ENCODE assay signal across 26 cellular contexts in genomic region chr1:230832466-230832865, GRCh38. TPM values are rescaled to one million over a fixed set of nuclear protein-coding genes. Genes with fewer than 3 reads are reported as not detected.
A peak's percentile ranks its signal among the peaks of the same experiment; 100 is the strongest.
DNase-seq lines count a peak whose midpoint lies in the region; ATAC-seq, FAIRE-seq and TF ChIP-seq lines count a peak whose summit lies in the region.
"Had no signal": no experiment of that assay in that cellular context is flagged by ENCODE, and none has a peak within 500 bp of the region (broad histone marks: within the 10 kb centered on the region; RNA-seq: fewer than 3 reads in every experiment).

No MANE protein-coding gene starts in this region.

- no TSS peak for BruUV-seq in K562 (replicated peaks; lab: Mats Ljungman, UMichigan)

- TF ChIP-seq RAD21 in K562 (CRISPR knock-in tag; conservative IDR thresholded peaks at IDR 0.05 in 1 of 2, IDR thresholded peaks at IDR 0.05 in 1 of 2): no peak

- CTCF ChIA-PET in K562 (lab: Yijun Ruan, JAX; ENCODE audit: low intra/inter-chr PET ratio): no interaction called here

- in situ Hi-C loops in K562 (cut with MboI) (no loop called here), HAP-1 (cut with MboI; ENCODE audit: low sequenced_read_pairs) (no loop called here)

- peaks cover 0 to 27% of the 10 kb centered on the region in 2 donors for H3K4me1 ChIP-seq in right atrium auricular region
- H3K4me1 ChIP-seq in heart right ventricle: peaks cover 0 to 43% (median 18%) of the 10 kb centered on the region in 9 donors
- no peaks in the 10 kb centered on the region for H3K4me1 ChIP-seq in K562 (replicated peaks in 1 of 2; ENCODE audit: control insufficient read depth in 2 of 2, insufficient read depth in 2 of 2, low read length in 2 of 2)
- H3K4me1 ChIP-seq in HAP-1: no peaks in the 10 kb centered on the region
- H3K4me1 ChIP-seq: A549 had no signal

- H3K4me3 ChIP-seq in right atrium auricular region: no peak overlapping the region
- H3K4me3 ChIP-seq in heart right ventricle: no peak overlapping the region
- no peak overlapping the region for H3K4me3 ChIP-seq in K562
- H3K4me3 ChIP-seq in fibroblast of pulmonary artery (replicated peaks; ENCODE audit: low read depth, low read length): no peak overlapping the region
- H3K4me3 ChIP-seq in HAP-1: no peak overlapping the region
- H3K4me3 ChIP-seq: A549, body of pancreas, smooth muscle cell had no signal

- no peaks in the 10 kb centered on the region for H3K79me2 ChIP-seq in K562 (ENCODE audit: control insufficient read depth, insufficient read depth, low read length)

- intact Hi-C loops in heart right ventricle (cut with DNase I): no loop called here
- intact Hi-C loops in K562 (cut with micrococcal nuclease): no loop called here

- FAIRE-seq in K562 (lab: Jason Lieb, UNC): no peak
- FAIRE-seq: A549, colon, GM12891 had no signal

- 71 to 73% methylated on average over 2 of the region's 2 CpGs for WGBS in heart right ventricle, 2 donors
- WGBS in K562 (ENCODE audit: insufficient coverage, low coverage, missing lambda C conversion rate): 0% methylated on average over 2 of the region's 2 CpGs

- no peak overlapping the region for H3K27ac ChIP-seq in right atrium auricular region
- no peak overlapping the region for H3K27ac ChIP-seq in heart right ventricle
- no peak overlapping the region for H3K27ac ChIP-seq in K562 (ENCODE audit: extremely low read depth, low read depth, low read length)
- H3K27ac ChIP-seq: A549, body of pancreas had no signal

- DNase-seq in right atrium auricular region (ENCODE audit: low spot score): peak; percentile 18
- no peak for DNase-seq in heart right ventricle
- DNase-seq in K562 (ENCODE audit: extremely low read depth in 1 of 4, low spot score in 3 of 4): no peak
- peak; percentile 12 for DNase-seq in fibroblast of pulmonary artery (ENCODE audit: low read depth)
- no peak for DNase-seq in NOMO-1 treated with DMSO at 0.1 percent for 48 hours (lab: John Stamatoyannopoulos, UW; ENCODE audit: unreplicated experiment)
- DNase-seq in HAP-1 (ENCODE audit: low spot score in 2 of 2): no peak
- no peak for DNase-seq in NCI-H146 (lab: John Stamatoyannopoulos, UW)
- DNase-seq: activated CD4-positive, CD25-positive, alpha-beta regulatory T cell treated with anti-CD3 and anti-CD28 coated beads, Interleukin-2, amount 50 U/mL, for 72 hours; activated CD8-positive, alpha-beta T cell treated with anti-CD3 and anti-CD28 coated beads for 36 hours; activated gamma-delta T cell treated with Interleukin-2 at 50 U/mL for 16 hours; activated naive CD8-positive, alpha-beta T cell treated with anti-CD3 and anti-CD28 coated beads, Interleukin-2, amount 50 U/mL, for 24 hours; body of pancreas; COR-L47; DMS79; effector memory CD8-positive, alpha-beta T cell; HCEC 1CT; left cardiac atrium; mesendoderm; NCI-H1436 treated with DMSO at 0.1 percent for 48 hours; substantia nigra; T-cell had no signal

- no peak for TF ChIP-seq POLR2A in K562 (conservative IDR thresholded peaks at IDR 0.05)

- no peak overlapping the region for H3K4me2 ChIP-seq in K562 (ENCODE audit: insufficient read depth, low read length)
- H3K4me2 ChIP-seq: A549, smooth muscle cell had no signal

- H3K9me3 ChIP-seq in right atrium auricular region (no peaks in the 10 kb centered on the region), heart right ventricle (peaks cover 0 to 6% (median 0%) of the 10 kb centered on the region in 11 donors), K562 (replicated peaks; ENCODE audit: control insufficient read depth, insufficient read depth, low read depth, low read length) (no peaks in the 10 kb centered on the region), HAP-1 (no peaks in the 10 kb centered on the region; the same call in 1 of the 2 replicates)
- H3K9me3 ChIP-seq: A549, body of pancreas had no signal

- H3K36me3 ChIP-seq in right atrium auricular region (peaks cover 8% of the 10 kb centered on the region), heart right ventricle (peaks cover 0 to 12% (median 5%) of the 10 kb centered on the region in 9 donors), K562 (ENCODE audit: control insufficient read depth, insufficient read depth, low read length) (no peaks in the 10 kb centered on the region), HAP-1 (replicated peaks) (no peaks in the 10 kb centered on the region)

- POLR2A ChIA-PET in K562 (lab: Yijun Ruan, JAX): interaction anchor here (1.0 to 1.1 kb wide), 2 partner anchors 9 to 250 kb away, joined by 3 read pairs; no protein-coding TSS in a partner anchor

- H2AFZ ChIP-seq in K562 (ENCODE audit: low read depth, low read length): no peak overlapping the region

- TF ChIP-seq CTCF in right atrium auricular region (IDR thresholded peaks at IDR 0.05): no peak
- TF ChIP-seq CTCF in heart right ventricle (IDR thresholded peaks at IDR 0.05): no peak
- no peak for TF ChIP-seq CTCF in K562 (IDR thresholded peaks at IDR 0.05 in 2 of 3, conservative IDR thresholded peaks at IDR 0.05 in 1 of 3; ENCODE audit: insufficient read depth in 2 of 3, low read depth in 1 of 3, low read length in 3 of 3)
- TF ChIP-seq CTCF in fibroblast of pulmonary artery (IDR thresholded peaks at IDR 0.05; ENCODE audit: low read length, missing control alignments): no peak

- no peaks in the 10 kb centered on the region for H4K20me1 ChIP-seq in K562 (replicated peaks; ENCODE audit: control insufficient read depth, insufficient read depth, low read length)

- no peak for TF ChIP-seq EP300 in K562 (IDR thresholded peaks at IDR 0.05; ENCODE audit: low read length)

- ATAC-seq in heart right ventricle (no peak), K562 (no peak), HG02938 (IDR thresholded peaks at IDR 0.05; ENCODE audit: unreplicated experiment) (no peak)
- ATAC-seq: A549; activated CD8-positive, alpha-beta T cell treated with anti-CD3 and anti-CD28 coated beads for 36 hours; activated naive CD8-positive, alpha-beta T cell treated with anti-CD3 and anti-CD28 coated beads, Interleukin-2, amount 50 U/mL, for 24 hours; body of pancreas; effector memory CD8-positive, alpha-beta T cell; T-cell had no signal

- no peaks in the 10 kb centered on the region for H3K9me1 ChIP-seq in K562 (ENCODE audit: control insufficient read depth, insufficient read depth, low read length)

- no peak overlapping the region for H3K9ac ChIP-seq in K562 (ENCODE audit: insufficient read depth in 1 of 2, low read depth in 2 of 2, low read length in 2 of 2)

- no peaks in the 10 kb centered on the region for H3K27me3 ChIP-seq in right atrium auricular region
- no peaks in the 10 kb centered on the region for H3K27me3 ChIP-seq in heart right ventricle
- H3K27me3 ChIP-seq in K562 (ENCODE audit: control insufficient read depth in 2 of 2, insufficient read depth in 2 of 2, low read length in 2 of 2): peaks cover 2 to 4% of the 10 kb centered on the region in 2 experiments; a peak in 2 of 5 replicates
- H3K27me3 ChIP-seq in HAP-1 (ENCODE audit: low read depth): no peaks in the 10 kb centered on the region
- H3K27me3 ChIP-seq: body of pancreas had no signal

TF ChIP-seq in K562, 482 proteins besides CTCF, POLR2A, EP300 and RAD21:
- TF ChIP-seq EGR1 (conservative IDR thresholded peaks at IDR 0.05): peak; percentile 39
- peak in 1 of 2 experiments; percentile 39; a peak in 1 of 4 replicates for TF ChIP-seq TRIM24 (IDR thresholded peaks at IDR 0.05)
- TF ChIP-seq SUPT5H (IDR thresholded peaks at IDR 0.05): no peak
TF ChIP-seq in K562: peak in this region for 2.

RNA-seq across cellular contexts. Expression of gene C1orf198, which starts 35.9 kb away (rescaled TPM):
- total RNA-seq in right atrium auricular region (100 to 1,000 TPM in 1 of 2 donors, 10 to 100 TPM in 1; 86.1 to 115 TPM), heart right ventricle (10 to 100 TPM; 33.4 to 66.0 (median 46.0) TPM), K562 (2014; rRNA removed) (10.8 and 11.9 TPM in 2 replicates), K562 (2014; rRNA removed; fragmentation: Illumina TruSeq; extraction: Trizol) (7.6 and 7.9 TPM in 2 replicates), K562 (2015; rRNA removed; fragmentation: Illumina TruSeq; extraction: Trizol) (9.5 and 10.2 TPM in 2 replicates), K562 (2021) (13.4 and 15.3 TPM in 2 replicates)
- polyA plus RNA-seq in heart right ventricle (10 to 100 TPM; 26.0 to 36.4 TPM), K562 (2011; rRNA removed) (8.6 and 15.1 TPM in 2 replicates), K562 (2014; fragmentation: Illumina TruSeq; extraction: Trizol) (10.7 and 11.2 TPM in 2 replicates), K562 (2014; fragmentation: Nextera tagmentation; extraction: Ambion mirVana) (1 to 10 TPM; 2.0 to 2.2 TPM), K562 (2014; rRNA removed) (10.4 and 13.5 TPM in 2 replicates)
- total RNA-seq in K562 (2011; cell fraction: chromatin; rRNA removed; ENCODE audit: low replicate concordance): 4.8 and 5.8 TPM in 2 replicates
- 4.3 and 4.8 TPM in 2 replicates for total RNA-seq in K562 (2011; cell fraction: nucleolus; rRNA removed)
- 5.3 and 6.9 TPM in 2 replicates for total RNA-seq in K562 (2011; cell fraction: nucleoplasm; rRNA removed)
- 10.8 and 13.9 TPM in 2 replicates for polyA plus RNA-seq in K562 (2011; cell fraction: cytosol; rRNA removed)
- polyA plus RNA-seq in K562 (2011; cell fraction: nucleus; rRNA removed): 5.1 and 6.2 TPM in 2 replicates
- polyA plus RNA-seq in K562 (2012): 7.7 and 9.1 TPM in 2 replicates
- polyA minus RNA-seq in K562 (2011; rRNA and poly(A)+ RNA removed): 8.2 and 19.0 TPM in 2 replicates
- polyA minus RNA-seq in K562 (2011; cell fraction: cytosol; rRNA and poly(A)+ RNA removed): 8.6 and 14.5 TPM in 2 replicates
- 4.8 TPM in 2 replicates for polyA minus RNA-seq in K562 (2011; cell fraction: nucleus; rRNA and poly(A)+ RNA removed)

Comparison
In these comparisons a context has a peak if more than half of its experiments do, and no peak if none do; other contexts are left out.
1. DNase-seq: peak in right atrium auricular region (single experiment) and fibroblast of pulmonary artery (single experiment); none in heart right ventricle (0 of 2), K562 (0 of 4), NOMO-1 treated with DMSO at 0.1 percent for 48 hours (single experiment), HAP-1 (0 of 2) and NCI-H146 (single experiment).